In the genomic region with DNA sequence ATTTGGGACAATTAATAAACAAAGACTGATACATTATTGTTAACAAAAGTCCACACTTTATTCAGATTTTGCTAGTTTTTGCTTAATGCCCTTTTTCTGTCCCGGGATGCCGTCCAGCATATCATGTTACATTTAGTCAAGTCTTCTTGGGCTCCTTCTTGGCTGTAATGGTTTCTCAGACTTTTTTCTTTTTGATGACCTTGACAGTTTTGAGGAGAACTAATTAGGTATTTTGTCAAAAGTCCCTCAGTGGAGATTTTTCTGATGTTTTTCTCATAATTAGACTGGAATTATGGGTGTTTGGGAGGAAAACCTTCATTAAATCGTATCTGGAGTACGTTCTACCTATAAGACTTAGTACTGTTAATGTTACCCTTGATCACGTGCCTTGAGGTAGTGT, we compare ENCODE assay signal across 26 cellular contexts.
DNase-seq lines count a peak whose midpoint lies in the region; ATAC-seq, FAIRE-seq and TF ChIP-seq lines count a peak whose summit lies in the region.
"Had no signal": no experiment of that assay in that cellular context is flagged by ENCODE, and none has a peak within 500 bp of the region (broad histone marks: within the 10 kb centered on the region; RNA-seq: fewer than 3 reads in every experiment).

No MANE protein-coding gene starts in this region.

- H3K9me2 ChIP-seq in Karpas-422 (replicated peaks; ENCODE audit: insufficient read depth, low read length), result no peaks in the 10 kb centered on the region

- H3K27me3 ChIP-seq in HepG2 (ENCODE audit: control insufficient read depth in 1 of 2, insufficient read depth in 2 of 2, low read length in 2 of 2), result no peaks in the 10 kb centered on the region; a peak in 1 of 5 replicates
- H3K27me3 ChIP-seq in right lobe of liver, result no peaks in the 10 kb centered on the region
- no peaks in the 10 kb centered on the region for H3K27me3 ChIP-seq in Karpas-422 (ENCODE audit: low read length)
- H3K27me3 ChIP-seq: BLaER1 had no signal

- BruUV-seq in HepG2 (replicated peaks; lab: Mats Ljungman, UMichigan), result no TSS peak

- 3% methylated on average over 5 of the region's 5 CpGs for WGBS in HepG2 (ENCODE audit: low lambda C conversion rate)
- WGBS in right lobe of liver (ENCODE audit: insufficient coverage, low coverage, low lambda C conversion rate, missing lambda C conversion rate), result 68% methylated on average over 5 of the region's 5 CpGs

- H2AFZ ChIP-seq in HepG2 (ENCODE audit: low read length) (no peak overlapping the region), Karpas-422 (ENCODE audit: low read length) (peak overlapping the region; percentile 24; the same call in 1 of the 2 replicates)

- CTCF ChIA-PET in HepG2 (lab: Yijun Ruan, JAX; ENCODE audit: low intra/inter-chr PET ratio, low total read pairs), result no interaction called here

- no peak for DNase-seq in HepG2 (ENCODE audit: low spot score)
- DNase-seq in right lobe of liver, result no peak
- no peak for DNase-seq in Karpas-422
- DNase-seq in NCI-H2107 (lab: John Stamatoyannopoulos, UW), result no peak
- no peak for DNase-seq in activated CD4-positive, alpha-beta T cell treated with anti-CD3 and anti-CD28 coated beads, Interleukin-2, amount 50 U/mL, for 48 hours
- DNase-seq: ACHN; BE2C; C1 segment of cervical spinal cord; CD4-positive, alpha-beta memory T cell; CD4-positive, CD25-positive, alpha-beta regulatory T cell; CD8-positive, alpha-beta memory T cell; COR-L47; DMS 273 treated with DMSO at 0.1 percent for 48 hours; DMS153; DMS53; DMS79; DND-41; EL; GF-D8 had no signal

- H3K4me1 ChIP-seq in HepG2 (ENCODE audit: insufficient read depth, low read length) (peaks cover 7% of the 10 kb centered on the region), right lobe of liver (no peaks in the 10 kb centered on the region), Karpas-422 (ENCODE audit: low read length) (no peaks in the 10 kb centered on the region)
- H3K4me1 ChIP-seq: BE2C, BLaER1 had no signal

- no peaks in the 10 kb centered on the region for H3K9me3 ChIP-seq in HepG2 (ENCODE audit: low read length)
- H3K9me3 ChIP-seq in right lobe of liver, result no peaks in the 10 kb centered on the region
- no peaks in the 10 kb centered on the region for H3K9me3 ChIP-seq in Karpas-422 (ENCODE audit: low read length)
- H3K9me3 ChIP-seq: BE2C, BLaER1 had no signal

- in situ Hi-C loops in HepG2 (cut with HindIII; ENCODE audit: extremely low pct_ligation_motif_present, low pct_unique_long_range_greater_than_20kb), result loop anchor here (25.0 kb wide), 1 partner anchor 479 kb away; the partner anchor contains the start of gene FAXC

- H4K20me1 ChIP-seq in HepG2 (ENCODE audit: insufficient read depth, low read length) (no peaks in the 10 kb centered on the region), Karpas-422 (ENCODE audit: insufficient read depth, low read depth, low read length) (no peaks in the 10 kb centered on the region)
- H4K20me1 ChIP-seq: BLaER1 had no signal

- H3K79me2 ChIP-seq in HepG2 (ENCODE audit: insufficient read depth, low read length) (no peaks in the 10 kb centered on the region), Karpas-422 (ENCODE audit: low read length) (no peaks in the 10 kb centered on the region)

- TF ChIP-seq RAD21 in HepG2 (CRISPR knock-in tag; IDR thresholded peaks at IDR 0.05), result no peak

- no peak for TF ChIP-seq POLR2A in HepG2 (IDR thresholded peaks at IDR 0.05; ENCODE audit: insufficient read depth in 1 of 2, low read depth in 2 of 2, low read length in 2 of 2)
- TF ChIP-seq POLR2A in right lobe of liver (IDR thresholded peaks at IDR 0.05), result no peak

- H3K9ac ChIP-seq in HepG2 (ENCODE audit: insufficient read depth, low read depth, low read length), result no peak overlapping the region
- no peak overlapping the region for H3K9ac ChIP-seq in Karpas-422 (ENCODE audit: low read length)
- H3K9ac ChIP-seq: BLaER1 had no signal

- no peak for ATAC-seq in HepG2
- no peak for ATAC-seq in right lobe of liver
- ATAC-seq in GM19467 (IDR thresholded peaks at IDR 0.05; ENCODE audit: unreplicated experiment), result no peak

- no peak overlapping the region for H3K27ac ChIP-seq in HepG2 (ENCODE audit: extremely low read length, insufficient read depth, low read length)
- no peak overlapping the region for H3K27ac ChIP-seq in right lobe of liver
- H3K27ac ChIP-seq in Karpas-422 (ENCODE audit: low read length), result no peak overlapping the region
- H3K27ac ChIP-seq: 22Rv1, BLaER1 had no signal

- intact Hi-C loops in HepG2 (cut with micrococcal nuclease; ENCODE audit: unreplicated experiment), result no loop called here
- intact Hi-C loops in right lobe of liver (cut with DNase I), result no loop called here

- no peak for TF ChIP-seq CTCF in HepG2 (CRISPR knock-in tag; IDR thresholded peaks at IDR 0.05)
- no peak for TF ChIP-seq CTCF in right lobe of liver (IDR thresholded peaks at IDR 0.05)

- H3K4me3 ChIP-seq in HepG2 (replicated peaks in 1 of 3; ENCODE audit: insufficient read depth in 1 of 3, low read depth in 2 of 3, low read length in 3 of 3) (no peak overlapping the region), right lobe of liver (no peak overlapping the region), Karpas-422 (ENCODE audit: low read length) (no peak overlapping the region)
- H3K4me3 ChIP-seq: BLaER1 had no signal

- H3K36me3 ChIP-seq in HepG2 (replicated peaks in 1 of 2; ENCODE audit: control insufficient read depth in 1 of 2, insufficient read depth in 2 of 2, low read length in 2 of 2) (no peaks in the 10 kb centered on the region), right lobe of liver (no peaks in the 10 kb centered on the region), Karpas-422 (ENCODE audit: insufficient read depth, low read length) (no peaks in the 10 kb centered on the region)
- H3K36me3 ChIP-seq: BE2C, BLaER1 had no signal

- POLR2A ChIA-PET in HepG2 (lab: Yijun Ruan, JAX), result no interaction called here

- FAIRE-seq in HepG2 (lab: Jason Lieb, UNC) (no peak), islet of Langerhans (lab: Jason Lieb, UNC) (peak; percentile 51)
- FAIRE-seq: G401.6, GM12891, GM19239 had no signal

- TF ChIP-seq EP300 in HepG2 (IDR thresholded peaks at IDR 0.05; ENCODE audit: low read depth in 2 of 2, low read length in 2 of 2) (no peak), HepG2 (CRISPR knock-in tag; IDR thresholded peaks at IDR 0.05; ENCODE audit: borderline replicate concordance) (no peak)

- no peak overlapping the region for H3K4me2 ChIP-seq in HepG2 (ENCODE audit: low read depth, low read length)
- no peak overlapping the region for H3K4me2 ChIP-seq in Karpas-422 (ENCODE audit: low read depth, low read length, poor library complexity, severe bottlenecking)
- H3K4me2 ChIP-seq: BLaER1 had no signal

TF ChIP-seq in HepG2, 621 proteins besides CTCF, POLR2A, EP300 and RAD21:
- TF ChIP-seq HNF4A (CRISPR knock-in tag; IDR thresholded peaks at IDR 0.05), result no peak
- TF ChIP-seq CAMTA2 (CRISPR knock-in tag; IDR thresholded peaks at IDR 0.05; ENCODE audit: borderline replicate concordance), result no peak
- TF ChIP-seq MAFK (conservative IDR thresholded peaks at IDR 0.05 in 1 of 2, IDR thresholded peaks at IDR 0.05 in 1 of 2; ENCODE audit: low read length in 2 of 2), result peak; percentile 48 to 77; a peak in 3 of 4 replicates
- TF ChIP-seq GFI1 (CRISPR knock-in tag; IDR thresholded peaks at IDR 0.05; ENCODE audit: borderline replicate concordance), result no peak
- no peak for TF ChIP-seq DNMT3B (CRISPR knock-in tag; conservative IDR thresholded peaks at IDR 0.05)
- no peak for TF ChIP-seq XBP1 (CRISPR knock-in tag; IDR thresholded peaks at IDR 0.05)
- TF ChIP-seq MAFF (IDR thresholded peaks at IDR 0.05; ENCODE audit: low read depth, low read length), result peak; percentile 68
- no peak for TF ChIP-seq ZNF660 (CRISPR knock-in tag; IDR thresholded peaks at IDR 0.05; ENCODE audit: borderline replicate concordance, low read depth)
